In the genomic region with DNA sequence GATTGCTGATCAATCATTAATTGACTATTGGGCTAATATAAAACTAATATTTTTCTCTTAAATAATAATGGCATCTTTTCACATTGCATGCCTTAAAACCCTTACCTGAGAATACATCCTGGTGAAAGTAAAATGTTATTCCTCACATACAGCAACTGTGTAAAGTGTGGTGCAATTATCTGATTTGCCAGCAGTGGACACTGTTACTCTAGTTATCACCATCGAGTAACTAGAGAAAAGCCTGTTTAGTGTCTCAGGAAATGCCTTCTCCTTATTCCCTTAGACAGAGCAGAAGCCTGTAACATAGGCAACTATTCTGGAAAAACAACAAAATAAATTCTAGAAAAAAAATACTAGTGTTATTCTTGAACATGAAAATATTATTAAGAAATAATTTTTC, we compare ENCODE assay signal across 7 cellular contexts.
DNase-seq lines count a peak whose midpoint lies in the region; ATAC-seq and TF ChIP-seq lines count a peak whose summit lies in the region.

No MANE protein-coding gene starts in this region.

- peak; percentile 41 for DNase-seq in NCI-H2171 (lab: John Stamatoyannopoulos, UW)
- peak; percentile 74 for DNase-seq in cerebellum (ENCODE audit: low spot score)
- peak; percentile 8 to 35 for DNase-seq in lung microvascular endothelial cell (ENCODE audit: low read depth in 2 of 2)
- no peak for DNase-seq in GM13976 (ENCODE audit: low spot score)
- DNase-seq in islet precursor cell, result no peak

- ATAC-seq in GM18502 (IDR thresholded peaks at IDR 0.05; ENCODE audit: poor library complexity, unreplicated experiment) (peak; percentile 77), HG02938 (IDR thresholded peaks at IDR 0.05; ENCODE audit: unreplicated experiment) (peak; percentile 69)

- no peak for TF ChIP-seq CTCF in GM13976 (IDR thresholded peaks at IDR 0.05; ENCODE audit: borderline replicate concordance, control extremely low read depth, extremely low read depth, insufficient read depth, missing control alignments)

- in situ Hi-C loops in GM13976 (cut with MboI; ENCODE audit: low sequenced_read_pairs, unreplicated experiment), result no loop called here

Comparison
In these comparisons a context has a peak if more than half of its experiments do, and no peak if none do; other contexts are left out.
1. DNase-seq: peak in NCI-H2171 (single experiment), cerebellum (single experiment) and lung microvascular endothelial cell (2 of 2); none in GM13976 (single experiment) and islet precursor cell (single experiment).